In the genomic region with DNA sequence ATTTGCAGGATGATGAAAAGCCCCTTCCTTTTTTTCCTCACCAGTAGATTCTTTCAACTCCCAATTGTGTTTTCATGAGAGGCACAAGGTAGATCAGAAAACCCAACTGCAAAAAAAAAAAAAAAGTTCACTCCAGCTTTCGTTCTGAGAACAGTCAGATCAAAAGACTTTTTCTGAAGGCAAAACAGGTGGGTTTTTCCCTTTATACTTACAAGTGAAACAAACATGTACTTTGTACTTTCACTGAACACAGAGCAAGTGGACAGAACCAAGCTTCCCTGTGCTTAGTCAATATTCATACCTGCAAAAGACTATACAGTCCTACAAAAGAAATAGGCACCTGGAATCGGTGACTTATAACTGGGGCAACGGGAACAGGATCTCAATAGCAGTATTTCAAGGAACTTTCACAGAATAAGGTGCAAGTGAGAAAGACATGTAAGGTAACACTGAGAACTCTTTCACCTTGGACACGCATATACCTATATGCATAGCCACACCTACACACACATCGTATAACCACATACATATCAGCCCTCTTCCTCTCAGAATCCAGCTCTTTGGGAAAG, we compare ENCODE assay signal across 1 cellular context.
TF ChIP-seq lines count a peak whose summit lies in the region.

No MANE protein-coding gene starts in this region.

TF ChIP-seq in HepG2, 621 proteins besides CTCF, POLR2A, EP300 and RAD21 (continued from another document and continues in another):
- TF ChIP-seq, protein P1, sequence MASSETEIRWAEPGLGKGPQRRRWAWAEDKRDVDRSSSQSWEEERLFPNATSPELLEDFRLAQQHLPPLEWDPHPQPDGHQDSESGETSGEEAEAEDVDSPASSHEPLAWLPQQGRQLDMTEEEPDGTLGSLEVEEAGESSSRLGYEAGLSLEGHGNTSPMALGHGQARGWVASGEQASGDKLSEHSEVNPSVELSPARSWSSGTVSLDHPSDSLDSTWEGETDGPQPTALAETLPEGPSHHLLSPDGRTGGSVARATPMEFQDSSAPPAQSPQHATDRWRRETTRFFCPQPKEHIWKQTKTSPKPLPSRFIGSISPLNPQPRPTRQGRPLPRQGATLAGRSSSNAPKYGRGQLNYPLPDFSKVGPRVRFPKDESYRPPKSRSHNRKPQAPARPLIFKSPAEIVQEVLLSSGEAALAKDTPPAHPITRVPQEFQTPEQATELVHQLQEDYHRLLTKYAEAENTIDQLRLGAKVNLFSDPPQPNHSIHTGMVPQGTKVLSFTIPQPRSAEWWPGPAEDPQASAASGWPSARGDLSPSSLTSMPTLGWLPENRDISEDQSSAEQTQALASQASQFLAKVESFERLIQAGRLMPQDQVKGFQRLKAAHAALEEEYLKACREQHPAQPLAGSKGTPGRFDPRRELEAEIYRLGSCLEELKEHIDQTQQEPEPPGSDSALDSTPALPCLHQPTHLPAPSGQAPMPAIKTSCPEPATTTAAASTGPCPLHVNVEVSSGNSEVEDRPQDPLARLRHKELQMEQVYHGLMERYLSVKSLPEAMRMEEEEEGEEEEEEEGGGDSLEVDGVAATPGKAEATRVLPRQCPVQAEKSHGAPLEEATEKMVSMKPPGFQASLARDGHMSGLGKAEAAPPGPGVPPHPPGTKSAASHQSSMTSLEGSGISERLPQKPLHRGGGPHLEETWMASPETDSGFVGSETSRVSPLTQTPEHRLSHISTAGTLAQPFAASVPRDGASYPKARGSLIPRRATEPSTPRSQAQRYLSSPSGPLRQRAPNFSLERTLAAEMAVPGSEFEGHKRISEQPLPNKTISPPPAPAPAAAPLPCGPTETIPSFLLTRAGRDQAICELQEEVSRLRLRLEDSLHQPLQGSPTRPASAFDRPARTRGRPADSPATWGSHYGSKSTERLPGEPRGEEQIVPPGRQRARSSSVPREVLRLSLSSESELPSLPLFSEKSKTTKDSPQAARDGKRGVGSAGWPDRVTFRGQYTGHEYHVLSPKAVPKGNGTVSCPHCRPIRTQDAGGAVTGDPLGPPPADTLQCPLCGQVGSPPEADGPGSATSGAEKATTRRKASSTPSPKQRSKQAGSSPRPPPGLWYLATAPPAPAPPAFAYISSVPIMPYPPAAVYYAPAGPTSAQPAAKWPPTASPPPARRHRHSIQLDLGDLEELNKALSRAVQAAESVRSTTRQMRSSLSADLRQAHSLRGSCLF (CRISPR knock-in tag; IDR thresholded peaks at IDR 0.05; ENCODE audit: borderline replicate concordance): no peak
- peak; percentile 81; the same call in 1 of the 2 replicates for TF ChIP-seq ZNF292 (CRISPR knock-in tag; IDR thresholded peaks at IDR 0.05; ENCODE audit: borderline replicate concordance, low read depth)
- no peak for TF ChIP-seq ZNF713 (CRISPR knock-in tag; IDR thresholded peaks at IDR 0.05)
- TF ChIP-seq RBM22 (optimal IDR thresholded peaks at IDR 0.05; ENCODE audit: low read length): peak; percentile 68
- peak; percentile 69; the same call in 1 of the 2 replicates for TF ChIP-seq ZNF331 (CRISPR knock-in tag; IDR thresholded peaks at IDR 0.05)
- TF ChIP-seq TBX2 (CRISPR knock-in tag; IDR thresholded peaks at IDR 0.05; ENCODE audit: borderline replicate concordance): peak; percentile 85; the same call in 1 of the 2 replicates
- no peak for TF ChIP-seq KMT2B (CRISPR knock-in tag; IDR thresholded peaks at IDR 0.05)
- TF ChIP-seq, protein P2, sequence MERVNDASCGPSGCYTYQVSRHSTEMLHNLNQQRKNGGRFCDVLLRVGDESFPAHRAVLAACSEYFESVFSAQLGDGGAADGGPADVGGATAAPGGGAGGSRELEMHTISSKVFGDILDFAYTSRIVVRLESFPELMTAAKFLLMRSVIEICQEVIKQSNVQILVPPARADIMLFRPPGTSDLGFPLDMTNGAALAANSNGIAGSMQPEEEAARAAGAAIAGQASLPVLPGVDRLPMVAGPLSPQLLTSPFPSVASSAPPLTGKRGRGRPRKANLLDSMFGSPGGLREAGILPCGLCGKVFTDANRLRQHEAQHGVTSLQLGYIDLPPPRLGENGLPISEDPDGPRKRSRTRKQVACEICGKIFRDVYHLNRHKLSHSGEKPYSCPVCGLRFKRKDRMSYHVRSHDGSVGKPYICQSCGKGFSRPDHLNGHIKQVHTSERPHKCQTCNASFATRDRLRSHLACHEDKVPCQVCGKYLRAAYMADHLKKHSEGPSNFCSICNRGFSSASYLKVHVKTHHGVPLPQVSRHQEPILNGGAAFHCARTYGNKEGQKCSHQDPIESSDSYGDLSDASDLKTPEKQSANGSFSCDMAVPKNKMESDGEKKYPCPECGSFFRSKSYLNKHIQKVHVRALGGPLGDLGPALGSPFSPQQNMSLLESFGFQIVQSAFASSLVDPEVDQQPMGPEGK (CRISPR knock-in tag; IDR thresholded peaks at IDR 0.05): peak; percentile 55
- TF ChIP-seq, protein P3, sequence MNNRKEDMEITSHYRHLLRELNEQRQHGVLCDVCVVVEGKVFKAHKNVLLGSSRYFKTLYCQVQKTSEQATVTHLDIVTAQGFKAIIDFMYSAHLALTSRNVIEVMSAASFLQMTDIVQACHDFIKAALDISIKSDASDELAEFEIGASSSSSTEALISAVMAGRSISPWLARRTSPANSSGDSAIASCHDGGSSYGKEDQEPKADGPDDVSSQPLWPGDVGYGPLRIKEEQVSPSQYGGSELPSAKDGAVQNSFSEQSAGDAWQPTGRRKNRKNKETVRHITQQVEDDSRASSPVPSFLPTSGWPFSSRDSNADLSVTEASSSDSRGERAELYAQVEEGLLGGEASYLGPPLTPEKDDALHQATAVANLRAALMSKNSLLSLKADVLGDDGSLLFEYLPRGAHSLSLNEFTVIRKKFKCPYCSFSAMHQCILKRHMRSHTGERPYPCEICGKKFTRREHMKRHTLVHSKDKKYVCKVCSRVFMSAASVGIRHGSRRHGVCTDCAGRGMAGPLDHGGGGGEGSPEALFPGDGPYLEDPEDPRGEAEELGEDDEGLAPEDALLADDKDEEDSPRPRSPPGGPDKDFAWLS (CRISPR knock-in tag; IDR thresholded peaks at IDR 0.05; ENCODE audit: borderline replicate concordance): no peak
- TF ChIP-seq NRL (CRISPR knock-in tag; IDR thresholded peaks at IDR 0.05; ENCODE audit: borderline replicate concordance): no peak
- peak; percentile 70; the same call in 1 of the 2 replicates for TF ChIP-seq ZNF317 (CRISPR knock-in tag; IDR thresholded peaks at IDR 0.05)
- TF ChIP-seq RELA (CRISPR knock-in tag; IDR thresholded peaks at IDR 0.05): peak; percentile 96; the same call in 1 of the 2 replicates
- TF ChIP-seq, protein P4, sequence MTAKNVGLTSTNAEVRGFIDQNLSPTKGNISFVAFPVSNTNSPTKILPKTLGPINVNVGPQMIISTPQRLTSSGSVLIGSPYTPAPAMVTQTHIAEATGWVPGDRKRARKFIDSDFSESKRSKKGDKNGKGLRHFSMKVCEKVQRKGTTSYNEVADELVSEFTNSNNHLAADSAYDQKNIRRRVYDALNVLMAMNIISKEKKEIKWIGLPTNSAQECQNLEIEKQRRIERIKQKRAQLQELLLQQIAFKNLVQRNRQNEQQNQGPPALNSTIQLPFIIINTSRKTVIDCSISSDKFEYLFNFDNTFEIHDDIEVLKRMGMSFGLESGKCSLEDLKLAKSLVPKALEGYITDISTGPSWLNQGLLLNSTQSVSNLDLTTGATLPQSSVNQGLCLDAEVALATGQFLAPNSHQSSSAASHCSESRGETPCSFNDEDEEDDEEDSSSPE (CRISPR knock-in tag; IDR thresholded peaks at IDR 0.05): no peak
- TF ChIP-seq, protein P5, sequence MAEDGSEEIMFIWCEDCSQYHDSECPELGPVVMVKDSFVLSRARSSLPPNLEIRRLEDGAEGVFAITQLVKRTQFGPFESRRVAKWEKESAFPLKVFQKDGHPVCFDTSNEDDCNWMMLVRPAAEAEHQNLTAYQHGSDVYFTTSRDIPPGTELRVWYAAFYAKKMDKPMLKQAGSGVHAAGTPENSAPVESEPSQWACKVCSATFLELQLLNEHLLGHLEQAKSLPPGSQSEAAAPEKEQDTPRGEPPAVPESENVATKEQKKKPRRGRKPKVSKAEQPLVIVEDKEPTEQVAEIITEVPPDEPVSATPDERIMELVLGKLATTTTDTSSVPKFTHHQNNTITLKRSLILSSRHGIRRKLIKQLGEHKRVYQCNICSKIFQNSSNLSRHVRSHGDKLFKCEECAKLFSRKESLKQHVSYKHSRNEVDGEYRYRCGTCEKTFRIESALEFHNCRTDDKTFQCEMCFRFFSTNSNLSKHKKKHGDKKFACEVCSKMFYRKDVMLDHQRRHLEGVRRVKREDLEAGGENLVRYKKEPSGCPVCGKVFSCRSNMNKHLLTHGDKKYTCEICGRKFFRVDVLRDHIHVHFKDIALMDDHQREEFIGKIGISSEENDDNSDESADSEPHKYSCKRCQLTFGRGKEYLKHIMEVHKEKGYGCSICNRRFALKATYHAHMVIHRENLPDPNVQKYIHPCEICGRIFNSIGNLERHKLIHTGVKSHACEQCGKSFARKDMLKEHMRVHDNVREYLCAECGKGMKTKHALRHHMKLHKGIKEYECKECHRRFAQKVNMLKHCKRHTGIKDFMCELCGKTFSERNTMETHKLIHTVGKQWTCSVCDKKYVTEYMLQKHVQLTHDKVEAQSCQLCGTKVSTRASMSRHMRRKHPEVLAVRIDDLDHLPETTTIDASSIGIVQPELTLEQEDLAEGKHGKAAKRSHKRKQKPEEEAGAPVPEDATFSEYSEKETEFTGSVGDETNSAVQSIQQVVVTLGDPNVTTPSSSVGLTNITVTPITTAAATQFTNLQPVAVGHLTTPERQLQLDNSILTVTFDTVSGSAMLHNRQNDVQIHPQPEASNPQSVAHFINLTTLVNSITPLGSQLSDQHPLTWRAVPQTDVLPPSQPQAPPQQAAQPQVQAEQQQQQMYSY (CRISPR knock-in tag; IDR thresholded peaks at IDR 0.05): no peak
- TF ChIP-seq, protein P6, sequence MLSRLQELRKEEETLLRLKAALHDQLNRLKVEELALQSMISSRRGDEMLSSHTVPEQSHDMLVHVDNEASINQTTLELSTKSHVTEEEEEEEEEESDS (CRISPR knock-in tag; IDR thresholded peaks at IDR 0.05; ENCODE audit: borderline replicate concordance): no peak
- TF ChIP-seq NFE2 (CRISPR knock-in tag; IDR thresholded peaks at IDR 0.05): no peak
- no peak for TF ChIP-seq FOXA1 (IDR thresholded peaks at IDR 0.05)
- peak; percentile 82 for TF ChIP-seq FOXA1 (CRISPR knock-in tag; IDR thresholded peaks at IDR 0.05)
- peak; percentile 92; the same call in 1 of the 2 replicates for TF ChIP-seq ZSCAN29 (CRISPR knock-in tag; conservative IDR thresholded peaks at IDR 0.05)
- peak; percentile 84 for TF ChIP-seq JUN (CRISPR knock-in tag; IDR thresholded peaks at IDR 0.05)
- no peak for TF ChIP-seq ZNF441 (CRISPR knock-in tag; IDR thresholded peaks at IDR 0.05; ENCODE audit: borderline replicate concordance)
- TF ChIP-seq, protein P7, sequence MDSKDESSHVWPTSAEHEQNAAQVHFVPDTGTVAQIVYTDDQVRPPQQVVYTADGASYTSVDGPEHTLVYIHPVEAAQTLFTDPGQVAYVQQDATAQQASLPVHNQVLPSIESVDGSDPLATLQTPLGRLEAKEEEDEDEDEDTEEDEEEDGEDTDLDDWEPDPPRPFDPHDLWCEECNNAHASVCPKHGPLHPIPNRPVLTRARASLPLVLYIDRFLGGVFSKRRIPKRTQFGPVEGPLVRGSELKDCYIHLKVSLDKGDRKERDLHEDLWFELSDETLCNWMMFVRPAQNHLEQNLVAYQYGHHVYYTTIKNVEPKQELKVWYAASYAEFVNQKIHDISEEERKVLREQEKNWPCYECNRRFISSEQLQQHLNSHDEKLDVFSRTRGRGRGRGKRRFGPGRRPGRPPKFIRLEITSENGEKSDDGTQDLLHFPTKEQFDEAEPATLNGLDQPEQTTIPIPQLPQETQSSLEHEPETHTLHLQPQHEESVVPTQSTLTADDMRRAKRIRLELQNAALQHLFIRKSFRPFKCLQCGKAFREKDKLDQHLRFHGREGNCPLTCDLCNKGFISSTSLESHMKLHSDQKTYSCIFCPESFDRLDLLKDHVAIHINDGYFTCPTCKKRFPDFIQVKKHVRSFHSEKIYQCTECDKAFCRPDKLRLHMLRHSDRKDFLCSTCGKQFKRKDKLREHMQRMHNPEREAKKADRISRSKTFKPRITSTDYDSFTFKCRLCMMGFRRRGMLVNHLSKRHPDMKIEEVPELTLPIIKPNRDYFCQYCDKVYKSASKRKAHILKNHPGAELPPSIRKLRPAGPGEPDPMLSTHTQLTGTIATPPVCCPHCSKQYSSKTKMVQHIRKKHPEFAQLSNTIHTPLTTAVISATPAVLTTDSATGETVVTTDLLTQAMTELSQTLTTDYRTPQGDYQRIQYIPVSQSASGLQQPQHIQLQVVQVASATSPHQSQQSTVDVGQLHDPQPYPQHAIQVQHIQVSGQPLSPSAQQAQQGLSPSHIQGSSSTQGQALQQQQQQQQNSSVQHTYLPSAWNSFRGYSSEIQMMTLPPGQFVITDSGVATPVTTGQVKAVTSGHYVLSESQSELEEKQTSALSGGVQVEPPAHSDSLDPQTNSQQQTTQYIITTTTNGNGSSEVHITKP (CRISPR knock-in tag; IDR thresholded peaks at IDR 0.05; ENCODE audit: low read depth): 0 out of 2 replicates have a peak, but pooled peaks have one; percentile 54
- TF ChIP-seq HDAC2 (CRISPR knock-in tag; IDR thresholded peaks at IDR 0.05): peak; percentile 91
- TF ChIP-seq ARHGAP35 (CRISPR knock-in tag; IDR thresholded peaks at IDR 0.05; ENCODE audit: borderline replicate concordance): no peak
- no peak for TF ChIP-seq TSC22D2 (CRISPR knock-in tag; IDR thresholded peaks at IDR 0.05; ENCODE audit: borderline replicate concordance)
- no peak for TF ChIP-seq ZNF124 (CRISPR knock-in tag; IDR thresholded peaks at IDR 0.05)
